Comparison of ENCODE assay signal across 35 cellular contexts in the genomic region with DNA sequence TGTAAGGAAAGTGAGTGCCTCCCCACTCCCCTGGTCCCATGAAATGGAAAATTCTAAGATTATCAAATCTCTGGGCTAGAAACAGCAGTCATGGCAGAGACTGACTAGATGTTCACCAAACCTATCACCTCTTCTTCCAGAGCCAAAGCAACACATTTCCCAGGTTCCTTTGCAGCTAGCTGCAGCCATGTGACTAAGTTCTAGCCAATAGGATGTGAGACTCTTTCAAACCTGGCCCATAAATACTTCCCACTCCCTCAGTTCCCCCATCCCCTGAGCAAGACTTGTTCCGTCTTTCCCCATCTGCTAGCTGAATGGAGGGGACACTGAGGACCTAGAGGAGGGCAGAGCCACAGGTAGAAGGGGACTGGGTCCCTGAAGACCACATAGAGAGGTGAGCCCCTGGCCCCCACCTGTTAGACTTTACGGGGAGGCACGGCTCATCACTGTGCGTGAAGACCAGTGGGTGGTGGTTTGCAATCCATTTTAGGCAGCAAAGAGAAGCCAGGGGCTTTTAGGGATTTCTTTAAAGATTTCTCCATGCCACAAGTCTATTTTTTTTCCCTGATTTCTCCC. TPM values are rescaled to one million over a fixed set of nuclear protein-coding genes. Genes with fewer than 3 reads are reported as not detected.
"Had no signal": no experiment of that assay in that cellular context is flagged by ENCODE, and none has a peak within 500 bp of the region (broad histone marks: within the 10 kb centered on the region; RNA-seq: fewer than 3 reads in every experiment).

No MANE protein-coding gene starts in this region.

- H3K27me3 ChIP-seq: ascending aorta had no signal

- H3K4me3 ChIP-seq: ascending aorta, cardiac muscle cell had no signal

- FAIRE-seq: bronchial epithelial cell, TTC549 had no signal

- DNase-seq: activated B cell treated with CpG ODN at 0.5 μM for 24 hours; activated CD4-positive, alpha-beta memory T cell treated with anti-CD3 and anti-CD28 coated beads for 36 hours; activated CD4-positive, alpha-beta T cell treated with anti-CD3 and anti-CD28 coated beads for 4 hours; activated CD4-positive, alpha-beta T cell treated with anti-CD3 and anti-CD28 coated beads, Interleukin-2, amount 10 ng/mL, durations not matched to agents 24 days and 14 days; activated CD4-positive, alpha-beta T cell treated with anti-CD3 and anti-CD28 coated beads, Interleukin-2, amount 50 U/mL, for 1 hour; activated CD4-positive, alpha-beta T cell treated with anti-CD3 and anti-CD28 coated beads, Interleukin-2, amount 50 U/mL, for 4 hours; activated CD4-positive, CD25-positive, alpha-beta regulatory T cell treated with anti-CD3 and anti-CD28 coated beads, Interleukin-2, amount 50 U/mL, for 72 hours; activated CD8-positive, alpha-beta memory T cell treated with anti-CD3 and anti-CD28 coated beads, Interleukin-2, amount 50 U/mL, for 4 hours; activated CD8-positive, alpha-beta T cell treated with anti-CD3 and anti-CD28 coated beads for 36 hours; activated effector memory CD4-positive, alpha-beta T cell treated with anti-CD3 and anti-CD28 coated beads, Interleukin-2, amount 50 U/mL, for 16 hours; activated gamma-delta T cell treated with Interleukin-2 at 50 U/mL for 16 hours; activated naive CD4-positive, alpha-beta T cell; activated naive CD4-positive, alpha-beta T cell treated with anti-CD3 and anti-CD28 coated beads for 36 hours; activated naive CD8-positive, alpha-beta T cell treated with anti-CD3 and anti-CD28 coated beads for 36 hours; activated T-cell treated with anti-CD3 and anti-CD28 coated beads for 4 hours; activated T-cell treated with anti-CD3 and anti-CD28 coated beads, Interleukin-2, amount 50 U/mL, for 1 hour; activated T-cell treated with anti-CD3 and anti-CD28 coated beads, Interleukin-2, amount 50 U/mL, for 4 hours; activated T-cell treated with anti-CD3 and anti-CD28 coated beads, Interleukin-2, amount 50 U/mL, for 72 hours; amygdala; anterior cingulate cortex; caudate nucleus; cerebellar nuclear complex; T-helper 1 cell; T-helper 2 cell; T-helper 9 cell had no signal

- H3K27ac ChIP-seq: ascending aorta, cardiac muscle cell, VCaP had no signal

- H3K36me3 ChIP-seq: ascending aorta, cardiac muscle cell had no signal

- H3K9me3 ChIP-seq: ascending aorta had no signal

- ATAC-seq: activated CD8-positive, alpha-beta T cell treated with anti-CD3 and anti-CD28 coated beads for 36 hours; activated naive CD4-positive, alpha-beta T cell treated with anti-CD3 and anti-CD28 coated beads, Interleukin-2, amount 50 U/mL, for 72 hours; activated T-cell treated with anti-CD3 and anti-CD28 coated beads, Interleukin-2, amount 50 U/mL, for 4 hours; activated T-cell treated with anti-CD3 and anti-CD28 coated beads, Interleukin-2, amount 50 U/mL, for 72 hours; activated T-helper 17 cell treated with anti-CD3 and anti-CD28 coated beads, Interleukin-2, amount 50 U/mL, for 72 hours had no signal

- H3K4me1 ChIP-seq: ascending aorta had no signal

RNA-seq across cellular contexts. Expression of a gene that starts 17.2 kb away (rescaled TPM):
- total RNA-seq: activated B cell treated with CpG ODN at 0.5 μM for 24 hours; activated CD4-positive, alpha-beta memory T cell treated with anti-CD3 and anti-CD28 coated beads for 36 hours; activated CD4-positive, alpha-beta T cell treated with anti-CD3 and anti-CD28 coated beads, Interleukin-2, amount 10 ng/mL, durations not matched to agents 24 days and 14 days; activated CD8-positive, alpha-beta memory T cell treated with anti-CD3 and anti-CD28 coated beads for 36 hours; activated CD8-positive, alpha-beta T cell treated with anti-CD3 and anti-CD28 coated beads for 36 hours; activated naive CD4-positive, alpha-beta T cell treated with anti-CD3 and anti-CD28 coated beads for 36 hours; activated naive CD4-positive, alpha-beta T cell treated with anti-CD3 and anti-CD28 coated beads, Interleukin-2, amount 50 U/mL, for 72 hours; activated naive CD8-positive, alpha-beta T cell treated with anti-CD3 and anti-CD28 coated beads for 36 hours; activated T-cell treated with anti-CD3 and anti-CD28 coated beads, Interleukin-2, amount 50 U/mL, for 72 hours; activated T-helper 1 cell treated with anti-CD3 and anti-CD28 coated beads, Interleukin-12 subunit alpha, Interleukin-12 subunit beta, Interleukin-2, Interleukin-4 antibody, amounts not matched to agents 30 ng/mL and 10 ng/mL and 1 ng/mL, durations not matched to agents 14 hours and 24 hours and 36 hours; activated T-helper 17 cell treated with anti-CD3 and anti-CD28 coated beads, Interleukin-2, amount 50 U/mL, for 72 hours; bronchial epithelial cell had no signal

RNA-seq across cellular contexts. Expression of a gene that starts 19.3 kb away (rescaled TPM):
- total RNA-seq: activated B cell treated with CpG ODN at 0.5 μM for 24 hours; activated CD4-positive, alpha-beta memory T cell treated with anti-CD3 and anti-CD28 coated beads for 36 hours; activated CD4-positive, alpha-beta T cell treated with anti-CD3 and anti-CD28 coated beads, Interleukin-2, amount 10 ng/mL, durations not matched to agents 24 days and 14 days; activated CD8-positive, alpha-beta memory T cell treated with anti-CD3 and anti-CD28 coated beads for 36 hours; activated CD8-positive, alpha-beta T cell treated with anti-CD3 and anti-CD28 coated beads for 36 hours; activated naive CD4-positive, alpha-beta T cell treated with anti-CD3 and anti-CD28 coated beads for 36 hours; activated naive CD4-positive, alpha-beta T cell treated with anti-CD3 and anti-CD28 coated beads, Interleukin-2, amount 50 U/mL, for 72 hours; activated naive CD8-positive, alpha-beta T cell treated with anti-CD3 and anti-CD28 coated beads for 36 hours; activated T-cell treated with anti-CD3 and anti-CD28 coated beads, Interleukin-2, amount 50 U/mL, for 4 hours; activated T-cell treated with anti-CD3 and anti-CD28 coated beads, Interleukin-2, amount 50 U/mL, for 72 hours; activated T-helper 1 cell treated with anti-CD3 and anti-CD28 coated beads, Interleukin-12 subunit alpha, Interleukin-12 subunit beta, Interleukin-2, Interleukin-4 antibody, amounts not matched to agents 30 ng/mL and 10 ng/mL and 1 ng/mL, durations not matched to agents 14 hours and 24 hours and 36 hours; activated T-helper 17 cell treated with anti-CD3 and anti-CD28 coated beads, Interleukin-2, amount 50 U/mL, for 72 hours; cardiac muscle cell; chondrocyte had no signal
- polyA plus RNA-seq: cardiac muscle cell had no signal
